In the genomic region with DNA sequence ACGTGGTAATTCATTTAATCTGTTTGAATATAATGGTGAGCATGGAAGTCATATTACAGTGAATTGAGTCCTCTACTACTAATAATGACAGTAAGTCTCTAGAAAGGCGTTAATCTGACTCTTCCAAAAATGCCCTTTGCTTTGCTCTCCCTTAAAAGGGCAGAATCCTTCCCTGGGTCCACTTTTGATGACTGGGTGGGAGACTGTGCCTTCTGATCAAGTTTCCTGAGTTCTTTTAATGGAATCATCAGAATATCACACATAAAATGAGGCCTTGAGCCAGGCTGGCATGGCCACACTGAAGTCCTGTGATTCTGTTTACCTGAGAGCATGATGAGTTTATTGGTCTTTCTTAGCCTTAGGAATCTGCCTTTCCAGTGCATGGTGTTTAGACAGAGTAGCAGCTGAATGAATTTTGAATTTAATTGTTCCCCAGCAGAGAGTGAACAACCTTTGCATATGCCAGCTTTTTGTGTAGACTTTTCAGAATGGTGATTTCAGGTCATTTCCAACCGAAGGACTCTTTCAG, we compare ENCODE assay signal across 25 cellular contexts.
"Had no signal": no experiment of that assay in that cellular context is flagged by ENCODE, and none has a peak within 500 bp of the region (broad histone marks: within the 10 kb centered on the region; RNA-seq: fewer than 3 reads in every experiment).

No MANE protein-coding gene starts in this region.

- H3K9me3 ChIP-seq: left ventricle myocardium inferior, lower lobe of right lung, pancreas, spleen, testis, uterus had no signal

- H3K36me3 ChIP-seq: left ventricle myocardium inferior, pancreas, spleen, uterus had no signal

- H3K27ac ChIP-seq: coronary artery, foreskin keratinocyte, left ventricle myocardium inferior, lower lobe of right lung, pancreas, spleen, testis, uterus had no signal

- H3K4me1 ChIP-seq: left ventricle myocardium inferior, pancreas, spleen, testis, uterus had no signal

- H3K9me3 Mint-ChIP-seq: endodermal cell; memory B cell; mesothelial cell of epicardium; natural killer cell; stimulated activated memory B cell treated with anti-CD40 and anti-IgM and Interleukin-4, amounts not matched to agents 10 μg/mL and 1 μg/mL and 100 μg/mL, for 72 hours; stimulated activated naive CD8-positive, alpha-beta T cell treated with anti-CD3 and anti-CD28 coated beads, Interleukin-15, amount 100 ng/mL, for 72 hours had no signal

- H3K27me3 ChIP-seq: pancreas, testis, uterus had no signal

- ATAC-seq: foreskin keratinocyte; lower lobe of right lung; natural killer cell; sciatic nerve; stimulated activated memory B cell treated with anti-CD40 and anti-IgM and Interleukin-4, amounts not matched to agents 10 μg/mL and 1 μg/mL and 100 μg/mL, for 72 hours; stimulated activated naive CD8-positive, alpha-beta T cell treated with anti-CD3 and anti-CD28 coated beads, Interleukin-15, amount 100 ng/mL, for 72 hours had no signal

- H3K27me3 Mint-ChIP-seq: stimulated activated memory B cell treated with anti-CD40 and anti-IgM and Interleukin-4, amounts not matched to agents 10 μg/mL and 1 μg/mL and 100 μg/mL, for 72 hours; stimulated activated naive CD8-positive, alpha-beta T cell treated with anti-CD3 and anti-CD28 coated beads, Interleukin-15, amount 100 ng/mL, for 72 hours had no signal

- H3K27ac Mint-ChIP-seq: endodermal cell; memory B cell; mesothelial cell of epicardium; natural killer cell; progenitor cell of endocrine pancreas; stimulated activated memory B cell treated with anti-CD40 and anti-IgM and Interleukin-4, amounts not matched to agents 10 μg/mL and 1 μg/mL and 100 μg/mL, for 72 hours; stimulated activated naive CD8-positive, alpha-beta T cell treated with anti-CD3 and anti-CD28 coated beads, Interleukin-15, amount 100 ng/mL, for 72 hours had no signal

- DNase-seq: effector CD4-positive, alpha-beta T cell; endodermal cell; erythroblast; foreskin keratinocyte; left ventricle myocardium inferior; lower lobe of right lung; natural killer cell; occipital lobe; pancreas; retina; spleen; stimulated activated CD4-positive, alpha-beta T cell treated with anti-CD3 and anti-CD28 coated beads, Interleukin-15, amount 100 ng/mL, for 24 hours; stimulated activated CD4-positive, alpha-beta T cell treated with anti-CD3 and anti-CD28 coated beads, Interleukin-1b, Interleukin-23, amount 100 ng/mL, for 48 hours; stimulated activated CD4-positive, alpha-beta T cell treated with anti-CD3 and anti-CD28 coated beads, Interleukin-4, amount 100 ng/mL, for 24 hours; stimulated activated naive CD8-positive, alpha-beta T cell treated with anti-CD3 and anti-CD28 coated beads, Interleukin-15, amount 100 ng/mL, for 72 hours; testis; trophoblast cell; uterus had no signal

- H3K4me1 Mint-ChIP-seq: endodermal cell; mesothelial cell of epicardium; natural killer cell; stimulated activated memory B cell treated with anti-CD40 and anti-IgM and Interleukin-4, amounts not matched to agents 10 μg/mL and 1 μg/mL and 100 μg/mL, for 72 hours; stimulated activated naive CD8-positive, alpha-beta T cell treated with anti-CD3 and anti-CD28 coated beads, Interleukin-15, amount 100 ng/mL, for 72 hours had no signal

- FAIRE-seq: endothelial cell of umbilical vein, pancreas had no signal

- H3K4me3 ChIP-seq: coronary artery, left ventricle myocardium inferior, lower lobe of right lung, pancreas, spleen, testis, uterus had no signal

- H3K36me3 Mint-ChIP-seq: memory B cell; mesothelial cell of epicardium; natural killer cell; stimulated activated memory B cell treated with anti-CD40 and anti-IgM and Interleukin-4, amounts not matched to agents 10 μg/mL and 1 μg/mL and 100 μg/mL, for 72 hours had no signal

- H3K4me3 Mint-ChIP-seq: endodermal cell; memory B cell; mesothelial cell of epicardium; natural killer cell; stimulated activated memory B cell treated with anti-CD40 and anti-IgM and Interleukin-4, amounts not matched to agents 10 μg/mL and 1 μg/mL and 100 μg/mL, for 72 hours; stimulated activated naive CD8-positive, alpha-beta T cell treated with anti-CD3 and anti-CD28 coated beads, Interleukin-15, amount 100 ng/mL, for 72 hours had no signal
